Comparison of ENCODE assay signal across 28 cellular contexts in the genomic region with DNA sequence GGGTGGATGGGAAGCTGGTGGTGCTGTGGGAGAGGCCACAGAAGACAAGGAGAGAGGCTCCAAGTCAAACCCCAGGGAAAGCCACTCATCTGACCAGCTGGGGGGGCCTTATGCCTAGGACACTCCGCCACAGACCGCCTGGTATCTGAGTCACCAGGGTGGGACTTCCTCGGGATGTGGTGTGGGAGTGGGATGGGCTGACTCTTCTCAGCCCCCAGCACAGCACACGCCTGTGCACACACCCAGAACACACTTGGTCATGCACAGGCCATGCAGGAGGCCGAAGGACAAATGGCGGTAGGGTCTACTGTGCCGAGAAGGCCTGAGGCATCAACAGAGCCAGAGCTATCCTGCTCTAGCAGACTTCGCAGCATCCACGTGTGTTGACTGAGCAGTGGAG.
"Had no signal": no experiment of that assay in that cellular context is flagged by ENCODE, and none has a peak within 500 bp of the region (broad histone marks: within the 10 kb centered on the region; RNA-seq: fewer than 3 reads in every experiment).

No MANE protein-coding gene starts in this region.

- DNase-seq: activated CD4-positive, alpha-beta memory T cell treated with anti-CD3 and anti-CD28 coated beads, Interleukin-2, amount 10 ng/mL, durations not matched to agents 7 days and 5 days; activated CD4-positive, alpha-beta T cell treated with anti-CD3 and anti-CD28 coated beads for 1 hour; activated CD4-positive, alpha-beta T cell treated with anti-CD3 and anti-CD28 coated beads, Interleukin-2, amount 10 ng/mL, durations not matched to agents 7 days and 5 days; activated gamma-delta T cell treated with Interleukin-2 at 50 U/mL for 16 hours; activated naive CD4-positive, alpha-beta T cell treated with anti-CD3 and anti-CD28 coated beads, Interleukin-2, amount 50 U/mL, for 16 hours; activated T-cell treated with anti-CD3 and anti-CD28 coated beads, Interleukin-2, amount 50 U/mL, for 4 hours; amniotic stem cell; cerebellar nuclear complex; effector memory CD4-positive, alpha-beta T cell; nephron progenitor cell; retina; small intestine; stimulated activated CD4-positive, alpha-beta T cell treated with anti-CD3 and anti-CD28 coated beads, Interleukin-1b, Interleukin-23, amount 100 ng/mL, for 48 hours; stimulated activated CD4-positive, alpha-beta T cell treated with anti-CD3 and anti-CD28 coated beads, Interleukin-4, amount 100 ng/mL, for 4 hours; stimulated activated CD8-positive, alpha-beta memory T cell treated with anti-CD3 and anti-CD28 coated beads, Interleukin-4, amount 100 ng/mL, for 48 hours; T-helper 2 cell; uterus had no signal

- H3K4me3 ChIP-seq: coronary artery, dorsolateral prefrontal cortex, ovary, prostate gland, sigmoid colon, tibial nerve, uterus had no signal

- H3K27ac ChIP-seq: coronary artery, dorsolateral prefrontal cortex, ovary, sigmoid colon, tibial nerve, uterus had no signal

- H3K36me3 ChIP-seq: ovary, prostate gland, sigmoid colon, tibial nerve, uterus had no signal

- H3K27ac Mint-ChIP-seq: activated CD4-positive, alpha-beta memory T cell treated with anti-CD3 and anti-CD28 coated beads, Interleukin-2, amount 10 ng/mL, durations not matched to agents 7 days and 5 days; activated CD4-positive, alpha-beta T cell treated with anti-CD3 and anti-CD28 coated beads, Interleukin-2, amount 10 ng/mL, durations not matched to agents 7 days and 5 days; activated T-helper 17 cell treated with anti-CD3 and anti-CD28 coated beads, Interleukin-2, amount 50 U/mL, for 72 hours; memory B cell; nephron progenitor cell; stimulated activated memory B cell treated with anti-CD40 and anti-IgM and Interleukin-4, amounts not matched to agents 10 μg/mL and 1 μg/mL and 100 μg/mL, for 72 hours; WTC11 had no signal

- H3K27me3 Mint-ChIP-seq: activated CD4-positive, alpha-beta T cell treated with anti-CD3 and anti-CD28 coated beads, Interleukin-2, amount 10 ng/mL, durations not matched to agents 7 days and 5 days had no signal

- H3K4me1 Mint-ChIP-seq: activated CD4-positive, alpha-beta memory T cell treated with anti-CD3 and anti-CD28 coated beads, Interleukin-2, amount 10 ng/mL, durations not matched to agents 7 days and 5 days; activated CD4-positive, alpha-beta T cell treated with anti-CD3 and anti-CD28 coated beads, Interleukin-2, amount 10 ng/mL, durations not matched to agents 7 days and 5 days; stimulated activated memory B cell treated with anti-CD40 and anti-IgM and Interleukin-4, amounts not matched to agents 10 μg/mL and 1 μg/mL and 100 μg/mL, for 72 hours; WTC11 had no signal

- ATAC-seq: activated T-cell treated with anti-CD3 and anti-CD28 coated beads, Interleukin-2, amount 50 U/mL, for 4 hours; activated T-helper 17 cell treated with anti-CD3 and anti-CD28 coated beads, Interleukin-2, amount 50 U/mL, for 72 hours; left ventricle myocardium superior; stimulated activated memory B cell treated with anti-CD40 and anti-IgM and Interleukin-4, amounts not matched to agents 10 μg/mL and 1 μg/mL and 100 μg/mL, for 72 hours; WTC11 had no signal

- H3K4me1 ChIP-seq: prostate gland, sigmoid colon, tibial nerve, uterus had no signal

- H3K9me3 Mint-ChIP-seq: activated CD4-positive, alpha-beta memory T cell treated with anti-CD3 and anti-CD28 coated beads, Interleukin-2, amount 10 ng/mL, durations not matched to agents 7 days and 5 days; activated CD4-positive, alpha-beta T cell treated with anti-CD3 and anti-CD28 coated beads, Interleukin-2, amount 10 ng/mL, durations not matched to agents 7 days and 5 days; activated T-cell treated with anti-CD3 and anti-CD28 coated beads, Interleukin-2, amount 50 U/mL, for 4 hours; activated T-helper 17 cell treated with anti-CD3 and anti-CD28 coated beads, Interleukin-2, amount 50 U/mL, for 72 hours; nephron progenitor cell; WTC11 had no signal

- H3K4me3 Mint-ChIP-seq: activated CD4-positive, alpha-beta memory T cell treated with anti-CD3 and anti-CD28 coated beads, Interleukin-2, amount 10 ng/mL, durations not matched to agents 7 days and 5 days; activated CD4-positive, alpha-beta T cell treated with anti-CD3 and anti-CD28 coated beads, Interleukin-2, amount 10 ng/mL, durations not matched to agents 7 days and 5 days; activated T-cell treated with anti-CD3 and anti-CD28 coated beads, Interleukin-2, amount 50 U/mL, for 4 hours; activated T-helper 17 cell treated with anti-CD3 and anti-CD28 coated beads, Interleukin-2, amount 50 U/mL, for 72 hours; memory B cell; nephron progenitor cell; stimulated activated memory B cell treated with anti-CD40 and anti-IgM and Interleukin-4, amounts not matched to agents 10 μg/mL and 1 μg/mL and 100 μg/mL, for 72 hours; WTC11 had no signal

- H3K9me3 ChIP-seq: ovary, prostate gland, sigmoid colon, tibial nerve, uterus had no signal

- H3K36me3 Mint-ChIP-seq: memory B cell; stimulated activated memory B cell treated with anti-CD40 and anti-IgM and Interleukin-4, amounts not matched to agents 10 μg/mL and 1 μg/mL and 100 μg/mL, for 72 hours; WTC11 had no signal

- H3K27me3 ChIP-seq: ovary, sigmoid colon, tibial nerve, uterus had no signal
